8 cellular contexts compared by ENCODE assay signal in genomic region chr2:100818606-100819364, GRCh38. TPM values are rescaled to one million over a fixed set of nuclear protein-coding genes. Genes with fewer than 3 reads are reported as not detected.
DNase-seq lines count a peak whose midpoint lies in the region; ATAC-seq and TF ChIP-seq lines count a peak whose summit lies in the region.

No MANE protein-coding gene starts in this region.

- no peaks in the 10 kb centered on the region for H3K9me2 ChIP-seq in Karpas-422 (replicated peaks; ENCODE audit: insufficient read depth, low read length)

- H3K9me3 ChIP-seq in Karpas-422 (ENCODE audit: low read length): no peaks in the 10 kb centered on the region

- in situ Hi-C loops in Caki2 (cut with HindIII; ENCODE audit: low pct_unique_long_range_greater_than_20kb, low sequenced_read_pairs): no loop called here
- in situ Hi-C loops in astrocyte of the spinal cord (cut with HindIII; ENCODE audit: low sequenced_read_pairs): no loop called here

- TF ChIP-seq CTCF in astrocyte of the spinal cord (IDR thresholded peaks at IDR 0.05; ENCODE audit: low read depth, low read length) (peak; percentile 44), retinal pigment epithelial cell (conservative IDR thresholded peaks at IDR 0.05; ENCODE audit: low read depth, low read length) (peak; percentile 59)

- H3K27me3 ChIP-seq in Karpas-422 (ENCODE audit: low read length): no peaks in the 10 kb centered on the region

- no peak overlapping the region for H3K9ac ChIP-seq in Karpas-422 (ENCODE audit: low read length)

- H3K79me2 ChIP-seq in Karpas-422 (ENCODE audit: low read length): no peaks in the 10 kb centered on the region

- H3K4me3 ChIP-seq in astrocyte of the spinal cord (ENCODE audit: low read depth, low read length) (peak overlapping the region; percentile 79), retinal pigment epithelial cell (ENCODE audit: low read length) (peak overlapping the region; percentile 69), Karpas-422 (ENCODE audit: low read length) (no peak overlapping the region)

- no peaks in the 10 kb centered on the region for H3K36me3 ChIP-seq in Karpas-422 (ENCODE audit: insufficient read depth, low read length)

- H3K4me2 ChIP-seq in Karpas-422 (ENCODE audit: low read depth, low read length, poor library complexity, severe bottlenecking): no peak overlapping the region

- H3K4me1 ChIP-seq in Karpas-422 (ENCODE audit: low read length): no peaks in the 10 kb centered on the region

- no peak overlapping the region for H3K27ac ChIP-seq in Karpas-422 (ENCODE audit: low read length)

- DNase-seq in Caki2 (ENCODE audit: low read depth) (peak; percentile 76), NCI-H226 (peak; percentile 51), astrocyte of the spinal cord (ENCODE audit: low read depth, low spot score) (peak; percentile 79), hypothalamus (lab: John Stamatoyannopoulos, UW) (peak in 35 of 51 donors; percentile 5 to 73 (median 41)), retinal pigment epithelial cell (ENCODE audit: low read depth) (peak; percentile 56), MV-4-11 (lab: John Stamatoyannopoulos, UW) (no peak), Karpas-422 (no peak)

- no peak for ATAC-seq in GM19324 (IDR thresholded peaks at IDR 0.05; ENCODE audit: low FRiP score, unreplicated experiment)

- H4K20me1 ChIP-seq in Karpas-422 (ENCODE audit: insufficient read depth, low read depth, low read length): no peaks in the 10 kb centered on the region

- H2AFZ ChIP-seq in Karpas-422 (ENCODE audit: low read length): no peak overlapping the region

RNA-seq across cellular contexts. Expression of gene NPAS2, which starts 1.2 kb away (rescaled TPM):
- total RNA-seq in Caki2 (2014; rRNA removed; shearing (Covaris generic); ENCODE audit: low replicate concordance): 2.0 and 113 TPM in 2 replicates
- total RNA-seq in Karpas-422 (2014; rRNA removed; shearing (Covaris generic); ENCODE audit: low replicate concordance): 0.07 TPM in 1 of 2 replicates, not detected in the other

Comparison
In these comparisons a context has a peak if more than half of its experiments do, and no peak if none do; other contexts are left out.
1. DNase-seq: peak in Caki2 (single experiment), NCI-H226 (single experiment), astrocyte of the spinal cord (single experiment), hypothalamus (35 of 51) and retinal pigment epithelial cell (single experiment); none in MV-4-11 (single experiment) and Karpas-422 (single experiment).